Comparison of ENCODE assay signal across 25 cellular contexts in genomic region chr2:47167149-47167548, GRCh38. TPM values are rescaled to one million over a fixed set of nuclear protein-coding genes. Genes with fewer than 3 reads are reported as not detected.
DNase-seq lines count a peak whose midpoint lies in the region; ATAC-seq, FAIRE-seq and TF ChIP-seq lines count a peak whose summit lies in the region.
"Had no signal": no experiment of that assay in that cellular context is flagged by ENCODE, and none has a peak within 500 bp of the region (broad histone marks: within the 10 kb centered on the region; RNA-seq: fewer than 3 reads in every experiment).

No MANE protein-coding gene starts in this region.

- CTCF ChIA-PET in HepG2 (lab: Yijun Ruan, JAX; ENCODE audit: low intra/inter-chr PET ratio, low total read pairs) (no interaction called here), GM12878 (lab: Yijun Ruan, JAX) (no interaction called here)

- TF ChIP-seq CTCF in HepG2 (CRISPR knock-in tag; IDR thresholded peaks at IDR 0.05) (no peak), right lobe of liver (IDR thresholded peaks at IDR 0.05) (no peak), GM12878 (IDR thresholded peaks at IDR 0.05 in 2 of 3, conservative IDR thresholded peaks at IDR 0.05 in 1 of 3; ENCODE audit: control insufficient read depth in 2 of 3, extremely low read depth in 1 of 3, insufficient read depth in 1 of 3, low read depth in 3 of 3, low read length in 3 of 3) (no peak), osteoblast (IDR thresholded peaks at IDR 0.05; ENCODE audit: extremely low read depth, low read depth, low read length) (no peak), endothelial cell (IDR thresholded peaks at IDR 0.05; ENCODE audit: unreplicated experiment) (no peak)

- H3K4me1 ChIP-seq in HepG2 (ENCODE audit: insufficient read depth, low read length) (peaks cover 95% of the 10 kb centered on the region), right lobe of liver (peaks cover 0 to 31% (median 13%) of the 10 kb centered on the region in 4 donors), GM12878 (ENCODE audit: control insufficient read depth, insufficient read depth, low read length) (no peaks in the 10 kb centered on the region), osteoblast (ENCODE audit: insufficient read depth, low read length) (peaks cover 38% of the 10 kb centered on the region)

- peaks cover 96% of the 10 kb centered on the region for H3K79me2 ChIP-seq in HepG2 (ENCODE audit: insufficient read depth, low read length)
- peaks cover 80% of the 10 kb centered on the region for H3K79me2 ChIP-seq in GM12878 (ENCODE audit: control insufficient read depth, insufficient read depth, low read length)
- H3K79me2 ChIP-seq in osteoblast (ENCODE audit: insufficient read depth, low read length) = peaks cover 97% of the 10 kb centered on the region

- H4K20me1 ChIP-seq in HepG2 (ENCODE audit: insufficient read depth, low read length) = peaks cover 93% of the 10 kb centered on the region
- H4K20me1 ChIP-seq in GM12878 (ENCODE audit: control insufficient read depth, insufficient read depth) = peaks cover 9% of the 10 kb centered on the region; the same call in 1 of the 2 replicates
- peaks cover 72% of the 10 kb centered on the region for H4K20me1 ChIP-seq in osteoblast (ENCODE audit: insufficient read depth, low read length)

- no peaks in the 10 kb centered on the region for H3K9me3 Mint-ChIP-seq in stimulated activated naive B cell treated with anti-CD40 and anti-IgM and Interleukin-4, amounts not matched to agents 10 μg/mL and 1 μg/mL and 100 μg/mL, for 72 hours
- H3K9me3 Mint-ChIP-seq in endothelial cell (ENCODE audit: unreplicated experiment) = no peaks in the 10 kb centered on the region
- H3K9me3 Mint-ChIP-seq: CD4-positive, alpha-beta T cell; HFFc6 had no signal

- ATAC-seq in HepG2 (no peak), right lobe of liver (no peak), GM12878 (no peak), GM18505 (IDR thresholded peaks at IDR 0.05; ENCODE audit: unreplicated experiment) (no peak)
- ATAC-seq in stimulated activated naive B cell treated with anti-CD40 and anti-IgM and Interleukin-4, amounts not matched to agents 10 μg/mL and 1 μg/mL and 100 μg/mL, for 72 hours (replicated peaks) = no peak
- ATAC-seq: PC-3 had no signal

- no peak overlapping the region for H2AFZ ChIP-seq in HepG2 (ENCODE audit: low read length)
- H2AFZ ChIP-seq in GM12878 (ENCODE audit: control insufficient read depth, low read depth, low read length) = no peak overlapping the region
- no peak overlapping the region for H2AFZ ChIP-seq in osteoblast (ENCODE audit: low read length)

- no peak for DNase-seq in HepG2 (ENCODE audit: low spot score)
- no peak for DNase-seq in right lobe of liver
- DNase-seq in GM12878 (ENCODE audit: low read depth, low spot score) = no peak
- no peak for DNase-seq in osteoblast (ENCODE audit: insufficient read length, low spot score, missing footprints)
- DNase-seq in stimulated activated naive B cell treated with anti-CD40 and anti-IgM and Interleukin-4, amounts not matched to agents 10 μg/mL and 1 μg/mL and 100 μg/mL, for 72 hours = no peak
- no peak for DNase-seq in endothelial cell (ENCODE audit: low spot score)
- no peak for DNase-seq in Ammon's horn (ENCODE audit: low spot score)
- DNase-seq: 8988T; CD4-positive, alpha-beta T cell; H7; HFFc6; KBM-7; MG63; NCI-H2029; NCI-H446; NCI-H524 treated with DMSO at 0.1 percent for 48 hours; NCI-H774; PC-3; SHP77 had no signal

- POLR2A ChIA-PET in HepG2 (lab: Yijun Ruan, JAX) (interaction anchor here (0.7 kb wide), 1 partner anchor 88 kb away, joined by 4 read pairs; no protein-coding TSS in a partner anchor), GM12878 (lab: Charles Lee) (interaction anchor here (0.7 to 1.3 kb wide), 2 partner anchors 11 to 144 kb away, joined by 3 to 9 read pairs; no protein-coding TSS in a partner anchor)

- H3K4me3 Mint-ChIP-seq in stimulated activated naive B cell treated with anti-CD40 and anti-IgM and Interleukin-4, amounts not matched to agents 10 μg/mL and 1 μg/mL and 100 μg/mL, for 72 hours = no peak overlapping the region
- H3K4me3 Mint-ChIP-seq in endothelial cell (ENCODE audit: unreplicated experiment) = no peak overlapping the region
- H3K4me3 Mint-ChIP-seq: CD4-positive, alpha-beta T cell had no signal

- FAIRE-seq in HepG2 (lab: Jason Lieb, UNC) (no peak), GM12878 (lab: Jason Lieb, UNC) (no peak)
- FAIRE-seq: D721Med had no signal

- RAD21 ChIA-PET in GM12878 (lab: Charles Lee; ENCODE audit: unreplicated experiment) = no interaction called here

- 96% methylated on average over 5 of the region's 5 CpGs for WGBS in HepG2 (ENCODE audit: low lambda C conversion rate)
- WGBS in right lobe of liver (ENCODE audit: insufficient coverage, low coverage, low lambda C conversion rate, missing lambda C conversion rate) = 76% methylated on average over 3 of the region's 5 CpGs
- 81% methylated on average over 5 of the region's 5 CpGs for WGBS in GM12878 (ENCODE audit: insufficient coverage, insufficient replicate concordance, low lambda C conversion rate, missing lambda C conversion rate)

- SMC1A ChIA-PET in GM12878 (lab: Charles Lee; ENCODE audit: uncharacterized antibody, unreplicated experiment) = interaction anchor here (0.7 kb wide), 1 partner anchor 134 kb away, joined by 3 read pairs; no protein-coding TSS in a partner anchor

- H3K36me3 Mint-ChIP-seq in stimulated activated naive B cell treated with anti-CD40 and anti-IgM and Interleukin-4, amounts not matched to agents 10 μg/mL and 1 μg/mL and 100 μg/mL, for 72 hours = peaks cover 31 to 33% of the 10 kb centered on the region in 2 donors
- H3K36me3 Mint-ChIP-seq in endothelial cell (ENCODE audit: low read depth, unreplicated experiment) = peaks cover 18% of the 10 kb centered on the region

- H3K9ac ChIP-seq in HepG2 (ENCODE audit: insufficient read depth, low read depth, low read length) = no peak overlapping the region
- no peak overlapping the region for H3K9ac ChIP-seq in GM12878 (ENCODE audit: control insufficient read depth, insufficient read depth, low read length)
- H3K9ac ChIP-seq: BLaER1 had no signal

- TF ChIP-seq RAD21 in HepG2 (CRISPR knock-in tag; IDR thresholded peaks at IDR 0.05) (no peak), GM12878 (IDR thresholded peaks at IDR 0.05; ENCODE audit: insufficient read depth, low read depth, low read length) (no peak)

- H3K4me2 ChIP-seq in HepG2 (ENCODE audit: low read depth, low read length) = no peak overlapping the region
- peak overlapping the region; percentile 32; the same call in 1 of the 2 replicates for H3K4me2 ChIP-seq in GM12878 (ENCODE audit: control insufficient read depth, insufficient read depth)
- no peak overlapping the region for H3K4me2 ChIP-seq in osteoblast (ENCODE audit: insufficient read depth, low read length)
- H3K4me2 ChIP-seq: BLaER1 had no signal

- intact Hi-C loops in HepG2 (cut with micrococcal nuclease; ENCODE audit: unreplicated experiment) (no loop called here), right lobe of liver (cut with DNase I) (no loop called here), GM12878 (cut with micrococcal nuclease; ENCODE audit: unreplicated experiment) (no loop called here)

- H3K27ac Mint-ChIP-seq in stimulated activated naive B cell treated with anti-CD40 and anti-IgM and Interleukin-4, amounts not matched to agents 10 μg/mL and 1 μg/mL and 100 μg/mL, for 72 hours = no peak overlapping the region
- no peak overlapping the region for H3K27ac Mint-ChIP-seq in endothelial cell (ENCODE audit: unreplicated experiment)

- H3K36me3 ChIP-seq in HepG2 (replicated peaks in 1 of 2; ENCODE audit: control insufficient read depth in 1 of 2, insufficient read depth in 2 of 2, low read length in 2 of 2) = peaks cover 14 to 64% of the 10 kb centered on the region in 2 experiments
- peaks cover 0 to 5% (median under 1%) of the 10 kb centered on the region in 4 donors for H3K36me3 ChIP-seq in right lobe of liver
- H3K36me3 ChIP-seq in GM12878 (ENCODE audit: control insufficient read depth in 2 of 2, insufficient read depth in 2 of 2, low read length in 1 of 2) = peaks cover 0 to 29% of the 10 kb centered on the region in 2 experiments; a peak in 3 of 4 replicates
- peaks cover 71% of the 10 kb centered on the region for H3K36me3 ChIP-seq in osteoblast (ENCODE audit: insufficient read depth, low read length)

- no peaks in the 10 kb centered on the region for H3K27me3 Mint-ChIP-seq in stimulated activated naive B cell treated with anti-CD40 and anti-IgM and Interleukin-4, amounts not matched to agents 10 μg/mL and 1 μg/mL and 100 μg/mL, for 72 hours
- no peaks in the 10 kb centered on the region for H3K27me3 Mint-ChIP-seq in endothelial cell (ENCODE audit: unreplicated experiment)
- H3K27me3 Mint-ChIP-seq: CD4-positive, alpha-beta T cell had no signal

- TF ChIP-seq EP300 in HepG2 (IDR thresholded peaks at IDR 0.05; ENCODE audit: low read depth in 2 of 2, low read length in 2 of 2) = no peak
- TF ChIP-seq EP300 in HepG2 (CRISPR knock-in tag; IDR thresholded peaks at IDR 0.05; ENCODE audit: borderline replicate concordance) = no peak
- TF ChIP-seq EP300 in GM12878 (IDR thresholded peaks at IDR 0.05; ENCODE audit: borderline replicate concordance in 1 of 2, control insufficient read depth in 1 of 2, low read depth in 2 of 2, low read length in 2 of 2) = no peak

- BruUV-seq in HepG2 (replicated peaks; lab: Mats Ljungman, UMichigan) (no TSS peak), GM12878 (replicated peaks; lab: Mats Ljungman, UMichigan) (no TSS peak)

- in situ Hi-C loops in HepG2 (cut with HindIII; ENCODE audit: extremely low pct_ligation_motif_present, low pct_unique_long_range_greater_than_20kb) (no loop called here), GM12878 (cut with MboI) (no loop called here)

- H3K4me1 Mint-ChIP-seq in stimulated activated naive B cell treated with anti-CD40 and anti-IgM and Interleukin-4, amounts not matched to agents 10 μg/mL and 1 μg/mL and 100 μg/mL, for 72 hours = peaks cover 25 to 62% of the 10 kb centered on the region in 2 donors
- peaks cover 11% of the 10 kb centered on the region for H3K4me1 Mint-ChIP-seq in endothelial cell (ENCODE audit: unreplicated experiment)

- H3K27me3 ChIP-seq in HepG2 (ENCODE audit: control insufficient read depth in 1 of 2, insufficient read depth in 2 of 2, low read length in 2 of 2) (no peaks in the 10 kb centered on the region), right lobe of liver (no peaks in the 10 kb centered on the region), GM12878 (replicated peaks in 1 of 2; ENCODE audit: control insufficient read depth in 2 of 2, insufficient read depth in 2 of 2, low read length in 1 of 2) (no peaks in the 10 kb centered on the region), osteoblast (ENCODE audit: insufficient read depth, low read length) (no peaks in the 10 kb centered on the region)
- H3K27me3 ChIP-seq: BLaER1, MG63 had no signal

- H3K9me3 ChIP-seq in HepG2 (ENCODE audit: low read length) (no peaks in the 10 kb centered on the region), right lobe of liver (no peaks in the 10 kb centered on the region), GM12878 (replicated peaks; ENCODE audit: control insufficient read depth, insufficient read depth, low read length) (no peaks in the 10 kb centered on the region), osteoblast (ENCODE audit: low read depth, low read length) (no peaks in the 10 kb centered on the region)
- H3K9me3 ChIP-seq: BLaER1, MG63 had no signal

- H3K4me3 ChIP-seq in HepG2 (replicated peaks in 1 of 3; ENCODE audit: insufficient read depth in 1 of 3, low read depth in 2 of 3, low read length in 3 of 3) (no peak overlapping the region), right lobe of liver (no peak overlapping the region), GM12878 (no peak overlapping the region), osteoblast (ENCODE audit: insufficient read depth, low read length) (no peak overlapping the region)
- H3K4me3 ChIP-seq: BLaER1, MG63 had no signal

- H3K27ac ChIP-seq in HepG2 (ENCODE audit: extremely low read length, insufficient read depth, low read length) (no peak overlapping the region), right lobe of liver (no peak overlapping the region), GM12878 (ENCODE audit: control insufficient read depth, insufficient read depth) (no peak overlapping the region), osteoblast (ENCODE audit: low read depth, low read length) (peak overlapping the region; percentile 29)
- H3K27ac ChIP-seq: BLaER1, RWPE1 had no signal

- TF ChIP-seq POLR2A in HepG2 (IDR thresholded peaks at IDR 0.05; ENCODE audit: insufficient read depth in 1 of 2, low read depth in 2 of 2, low read length in 2 of 2) = no peak
- no peak for TF ChIP-seq POLR2A in right lobe of liver (IDR thresholded peaks at IDR 0.05)
- TF ChIP-seq POLR2A in GM12878 (IDR thresholded peaks at IDR 0.05; ENCODE audit: low read depth, low read length) = no peak
- TF ChIP-seq POLR2A in GM18505 (IDR thresholded peaks at IDR 0.05; ENCODE audit: borderline replicate concordance, extremely low read depth, insufficient read depth, insufficient read length) = no peak

RNA-seq across cellular contexts. Expression of gene CALM2, which starts 9.2 kb away (rescaled TPM):
- total RNA-seq in HepG2 (2016; rRNA removed; fragmentation: Illumina TruSeq; extraction: Trizol) = 1,135 and 1,941 TPM in 2 replicates
- total RNA-seq in HepG2 (2016; cell fraction: cytosol; rRNA removed; fragmentation: Illumina TruSeq; extraction: Trizol; ENCODE audit: low read depth) = 204 and 218 TPM in 2 replicates
- total RNA-seq in HepG2 (2016; cell fraction: insoluble cytoplasmic fraction; rRNA removed; fragmentation: Illumina TruSeq; extraction: Trizol) = 1,133 and 2,031 TPM in 2 replicates
- total RNA-seq in HepG2 (2016; cell fraction: membrane; rRNA removed; fragmentation: Illumina TruSeq; extraction: Trizol) = 342 and 376 TPM in 2 replicates
- total RNA-seq in HepG2 (2016; cell fraction: nucleus; rRNA removed; fragmentation: Illumina TruSeq; extraction: Trizol) = 391 and 398 TPM in 2 replicates
- 199 and 375 TPM in 2 replicates for polyA plus RNA-seq in HepG2 (2011; rRNA removed)
- 180 and 322 TPM in 2 replicates for polyA plus RNA-seq in HepG2 (2011; cell fraction: cytosol; rRNA removed)
- polyA plus RNA-seq in HepG2 (2011; cell fraction: nucleus; rRNA removed) = 56.5 and 80.7 TPM in 2 replicates
- 523 and 688 TPM in 2 replicates for polyA plus RNA-seq in HepG2 (2012)
- polyA plus RNA-seq in HepG2 (2016; cell fraction: cytosol; fragmentation: Illumina TruSeq; extraction: Trizol; ENCODE audit: low read depth) = 147 and 158 TPM in 2 replicates
- polyA plus RNA-seq in HepG2 (2016; cell fraction: insoluble cytoplasmic fraction; fragmentation: Illumina TruSeq; extraction: Trizol; ENCODE audit: low read depth) = 1,845 and 2,024 TPM in 2 replicates
- 291 and 300 TPM in 2 replicates for polyA plus RNA-seq in HepG2 (2016; cell fraction: membrane; fragmentation: Illumina TruSeq; extraction: Trizol; ENCODE audit: low read depth)
- polyA plus RNA-seq in HepG2 (2016; cell fraction: nucleus; fragmentation: Illumina TruSeq; extraction: Trizol; ENCODE audit: insufficient read depth, low read depth) = 648 and 664 TPM in 2 replicates
- 41.7 and 64.0 TPM in 2 replicates for polyA minus RNA-seq in HepG2 (2011; rRNA and poly(A)+ RNA removed; ENCODE audit: low replicate concordance)
- polyA minus RNA-seq in HepG2 (2011; cell fraction: cytosol; rRNA and poly(A)+ RNA removed) = 133 and 146 TPM in 2 replicates
- polyA minus RNA-seq in HepG2 (2011; cell fraction: nucleus; rRNA and poly(A)+ RNA removed) = 169 and 178 TPM in 2 replicates
- total RNA-seq in right lobe of liver = 100 to 1,000 TPM; 130 to 301 (median 227) TPM
- total RNA-seq in GM12878 (2013; cell fraction: nucleolus; rRNA removed) = 144 and 147 TPM in 2 replicates
- total RNA-seq in GM12878 (2014; rRNA removed) = 287 and 392 TPM in 2 replicates
- 459 and 463 TPM in 2 replicates for total RNA-seq in GM12878 (2014; rRNA removed; fragmentation: Illumina TruSeq; extraction: Trizol)
- total RNA-seq in GM12878 (2021) = 322 and 324 TPM in 2 replicates
- polyA plus RNA-seq in GM12878 (2011; ENCODE audit: low read depth) = 265 TPM
- polyA plus RNA-seq in GM12878 (2011; rRNA removed) = 602 and 880 TPM in 2 replicates
- 153 and 208 TPM in 2 replicates for polyA plus RNA-seq in GM12878 (2011; cell fraction: cytosol; rRNA removed)
- polyA plus RNA-seq in GM12878 (2011; cell fraction: nucleus; rRNA removed) = 177 and 264 TPM in 2 replicates
- 354 and 366 TPM in 2 replicates for polyA plus RNA-seq in GM12878 (2012)
- polyA plus RNA-seq in GM12878 (2014; fragmentation: Illumina TruSeq; extraction: Trizol) = 460 and 489 TPM in 2 replicates
- 1,000 to 10,000 TPM; 1,104 to 1,835 TPM for polyA plus RNA-seq in GM12878 (2014; fragmentation: Nextera tagmentation; extraction: Ambion mirVana)
- 228 and 253 TPM in 2 replicates for polyA plus RNA-seq in GM12878 (2014; rRNA removed)
- 100 to 1,000 TPM; 947 to 992 TPM for polyA plus RNA-seq in GM12878 (2016; fragmentation: Nextera tagmentation; extraction: Ambion mirVana)
- 106 and 167 TPM in 2 replicates for polyA minus RNA-seq in GM12878 (2011; rRNA and poly(A)+ RNA removed)
- polyA minus RNA-seq in GM12878 (2011; cell fraction: cytosol; rRNA and poly(A)+ RNA removed) = 60.4 and 96.6 TPM in 2 replicates
- 57.7 and 86.6 TPM in 2 replicates for polyA minus RNA-seq in GM12878 (2011; cell fraction: nucleus; rRNA and poly(A)+ RNA removed)
- 548 and 592 TPM in 2 replicates for total RNA-seq in osteoblast
- total RNA-seq in endothelial cell (ENCODE audit: unreplicated experiment) = 422 TPM

RNA-seq across cellular contexts. Expression of gene STPG4, which starts 12.0 kb away (rescaled TPM):
- 0.15 TPM in 2 replicates for total RNA-seq in HepG2 (2016; rRNA removed; fragmentation: Illumina TruSeq; extraction: Trizol)
- total RNA-seq in HepG2 (2016; cell fraction: cytosol; rRNA removed; fragmentation: Illumina TruSeq; extraction: Trizol; ENCODE audit: low read depth) = 0.53 and 1.1 TPM in 2 replicates
- total RNA-seq in HepG2 (2016; cell fraction: insoluble cytoplasmic fraction; rRNA removed; fragmentation: Illumina TruSeq; extraction: Trizol) = 0.28 TPM in 1 of 2 replicates, not detected in the other
- total RNA-seq in HepG2 (2016; cell fraction: membrane; rRNA removed; fragmentation: Illumina TruSeq; extraction: Trizol) = 0.34 and 0.71 TPM in 2 replicates
- 0.41 and 0.75 TPM in 2 replicates for total RNA-seq in HepG2 (2016; cell fraction: nucleus; rRNA removed; fragmentation: Illumina TruSeq; extraction: Trizol)
- polyA plus RNA-seq in HepG2 (2011; rRNA removed) = 0.11 and 0.20 TPM in 2 replicates
- not detected in 2 replicates for polyA plus RNA-seq in HepG2 (2011; cell fraction: cytosol; rRNA removed)
- 0.19 and 0.80 TPM in 2 replicates for polyA plus RNA-seq in HepG2 (2011; cell fraction: nucleus; rRNA removed)
- polyA plus RNA-seq in HepG2 (2012) = 0.17 and 0.27 TPM in 2 replicates
- polyA plus RNA-seq in HepG2 (2016; cell fraction: cytosol; fragmentation: Illumina TruSeq; extraction: Trizol; ENCODE audit: low read depth) = not detected in 2 replicates
- polyA plus RNA-seq in HepG2 (2016; cell fraction: insoluble cytoplasmic fraction; fragmentation: Illumina TruSeq; extraction: Trizol; ENCODE audit: low read depth) = not detected in 2 replicates
- polyA plus RNA-seq in HepG2 (2016; cell fraction: membrane; fragmentation: Illumina TruSeq; extraction: Trizol; ENCODE audit: low read depth) = not detected in 2 replicates
- not detected in 2 replicates for polyA plus RNA-seq in HepG2 (2016; cell fraction: nucleus; fragmentation: Illumina TruSeq; extraction: Trizol; ENCODE audit: insufficient read depth, low read depth)
- polyA minus RNA-seq in HepG2 (2011; rRNA and poly(A)+ RNA removed; ENCODE audit: low replicate concordance) = 0.23 and 0.32 TPM in 2 replicates
- not detected in 2 replicates for polyA minus RNA-seq in HepG2 (2011; cell fraction: cytosol; rRNA and poly(A)+ RNA removed)
- 1.5 and 2.6 TPM in 2 replicates for polyA minus RNA-seq in HepG2 (2011; cell fraction: nucleus; rRNA and poly(A)+ RNA removed)
- total RNA-seq in right lobe of liver = not detected
- 0.81 and 1.6 TPM in 2 replicates for total RNA-seq in GM12878 (2013; cell fraction: nucleolus; rRNA removed)
- 0.22 and 0.23 TPM in 2 replicates for total RNA-seq in GM12878 (2014; rRNA removed)
- 0.22 and 0.28 TPM in 2 replicates for total RNA-seq in GM12878 (2014; rRNA removed; fragmentation: Illumina TruSeq; extraction: Trizol)
- not detected in 2 replicates for total RNA-seq in GM12878 (2021)
- polyA plus RNA-seq in GM12878 (2011; ENCODE audit: low read depth) = not detected
- polyA plus RNA-seq in GM12878 (2011; rRNA removed) = 0.07 and 0.15 TPM in 2 replicates
- 0.03 and 0.07 TPM in 2 replicates for polyA plus RNA-seq in GM12878 (2011; cell fraction: cytosol; rRNA removed)
- 0.30 and 0.31 TPM in 2 replicates for polyA plus RNA-seq in GM12878 (2011; cell fraction: nucleus; rRNA removed)
- 0.09 and 0.14 TPM in 2 replicates for polyA plus RNA-seq in GM12878 (2012)
- 0.10 TPM in 1 of 2 replicates, not detected in the other for polyA plus RNA-seq in GM12878 (2014; fragmentation: Illumina TruSeq; extraction: Trizol)
- polyA plus RNA-seq in GM12878 (2014; fragmentation: Nextera tagmentation; extraction: Ambion mirVana) = not detected
- 0.22 and 0.29 TPM in 2 replicates for polyA plus RNA-seq in GM12878 (2014; rRNA removed)
- polyA plus RNA-seq in GM12878 (2016; fragmentation: Nextera tagmentation; extraction: Ambion mirVana) = under 1 TPM; 0.16 to 0.19 TPM
- 0.29 and 0.67 TPM in 2 replicates for polyA minus RNA-seq in GM12878 (2011; rRNA and poly(A)+ RNA removed)
- not detected in 2 replicates for polyA minus RNA-seq in GM12878 (2011; cell fraction: cytosol; rRNA and poly(A)+ RNA removed)
- 0.48 and 0.96 TPM in 2 replicates for polyA minus RNA-seq in GM12878 (2011; cell fraction: nucleus; rRNA and poly(A)+ RNA removed)
- total RNA-seq in osteoblast = 0.59 and 0.72 TPM in 2 replicates
- total RNA-seq in endothelial cell (ENCODE audit: unreplicated experiment) = not detected
- total RNA-seq: CD4-positive, alpha-beta T cell; Daoy; G401; H7 had no signal
